14 cellular contexts compared by ENCODE assay signal in genomic region chrX:124347242-124347641, GRCh38. TPM values are rescaled to one million over a fixed set of nuclear protein-coding genes. Genes with fewer than 3 reads are reported as not detected.
A peak's percentile ranks its signal among the peaks of the same experiment; 100 is the strongest.
DNase-seq lines count a peak whose midpoint lies in the region; ATAC-seq and TF ChIP-seq lines count a peak whose summit lies in the region.
"Had no signal": no experiment of that assay in that cellular context is flagged by ENCODE, and none has a peak within 500 bp of the region (broad histone marks: within the 10 kb centered on the region; RNA-seq: fewer than 3 reads in every experiment).

No MANE protein-coding gene starts in this region.

- peak overlapping the region; percentile 89 to 97 (median 92) for H3K27ac Mint-ChIP-seq in immature natural killer cell
- peak overlapping the region; percentile 95 for H3K27ac Mint-ChIP-seq in stimulated activated naive CD8-positive, alpha-beta T cell treated with anti-CD3 and anti-CD28 coated beads, Interleukin-15, Interleukin-2, amounts not matched to agents 100 ng/mL and 50 ng/mL, for 24 hours

- H3K4me3 Mint-ChIP-seq in immature natural killer cell, result peak overlapping the region; percentile 89 to 98 (median 97)
- H3K4me3 Mint-ChIP-seq in stimulated activated naive CD8-positive, alpha-beta T cell treated with anti-CD3 and anti-CD28 coated beads, Interleukin-15, Interleukin-2, amounts not matched to agents 100 ng/mL and 50 ng/mL, for 24 hours, result peak overlapping the region; percentile 93

- peak; percentile 73 to 78 for ATAC-seq in activated CD4-positive, CD25-positive, alpha-beta regulatory T cell treated with anti-CD3 and anti-CD28 coated beads, Interleukin-2, amount 50 U/mL, for 24 hours
- ATAC-seq in mucosa of descending colon, result no peak
- ATAC-seq in HG03045 (IDR thresholded peaks at IDR 0.05; ENCODE audit: unreplicated experiment), result no peak
- ATAC-seq in HG02678 (IDR thresholded peaks at IDR 0.05; ENCODE audit: unreplicated experiment), result no peak

- H3K4me3 ChIP-seq in mucosa of descending colon, result no peak overlapping the region

- DNase-seq in activated CD4-positive, CD25-positive, alpha-beta regulatory T cell (lab: John Stamatoyannopoulos, UW), result no peak
- DNase-seq in activated T-cell treated with anti-CD3 and anti-CD28 coated beads, Interleukin-2, amount 50 U/mL, for 48 hours, result peak; percentile 41 to 46
- no peak for DNase-seq in immature natural killer cell
- DNase-seq in mucosa of descending colon, result no peak
- DNase-seq: GOT3, NCI-H1417, NCI-H524 treated with DMSO at 0.1 percent for 48 hours, trophoblast cell had no signal

- intact Hi-C loops in mucosa of descending colon (cut with DNase I, micrococcal nuclease), result no loop called here

- peaks cover 0 to 9% (median 4%) of the 10 kb centered on the region in 3 donors for H3K27me3 Mint-ChIP-seq in immature natural killer cell (ENCODE audit: low read depth in 3 of 3)
- H3K27me3 Mint-ChIP-seq in stimulated activated naive CD8-positive, alpha-beta T cell treated with anti-CD3 and anti-CD28 coated beads, Interleukin-15, Interleukin-2, amounts not matched to agents 100 ng/mL and 50 ng/mL, for 24 hours, result no peaks in the 10 kb centered on the region

- peaks cover 52 to 68% of the 10 kb centered on the region in 2 donors for H3K4me1 Mint-ChIP-seq in immature natural killer cell
- peaks cover 44% of the 10 kb centered on the region for H3K4me1 Mint-ChIP-seq in stimulated activated naive CD8-positive, alpha-beta T cell treated with anti-CD3 and anti-CD28 coated beads, Interleukin-15, Interleukin-2, amounts not matched to agents 100 ng/mL and 50 ng/mL, for 24 hours (ENCODE audit: low read depth)

- no peaks in the 10 kb centered on the region for H3K9me3 Mint-ChIP-seq in immature natural killer cell
- H3K9me3 Mint-ChIP-seq in stimulated activated naive CD8-positive, alpha-beta T cell treated with anti-CD3 and anti-CD28 coated beads, Interleukin-15, Interleukin-2, amounts not matched to agents 100 ng/mL and 50 ng/mL, for 24 hours, result no peaks in the 10 kb centered on the region

- no peaks in the 10 kb centered on the region for H3K9me3 ChIP-seq in mucosa of descending colon

- TF ChIP-seq CTCF in mucosa of descending colon (IDR thresholded peaks at IDR 0.05), result no peak

- H3K36me3 ChIP-seq in mucosa of descending colon (ENCODE audit: low read depth), result no peaks in the 10 kb centered on the region

- H3K36me3 Mint-ChIP-seq in immature natural killer cell, result no peaks in the 10 kb centered on the region
- H3K36me3 Mint-ChIP-seq in stimulated activated naive CD8-positive, alpha-beta T cell treated with anti-CD3 and anti-CD28 coated beads, Interleukin-15, Interleukin-2, amounts not matched to agents 100 ng/mL and 50 ng/mL, for 24 hours (ENCODE audit: low read depth), result no peaks in the 10 kb centered on the region

- no peaks in the 10 kb centered on the region for H3K4me1 ChIP-seq in mucosa of descending colon (ENCODE audit: low read depth)

RNA-seq across cellular contexts. Expression of gene SH2D1A, which starts 0.9 kb away (rescaled TPM):
- 100 to 1,000 TPM; 127 to 164 (median 136) TPM for polyA plus RNA-seq in immature natural killer cell
- total RNA-seq in mucosa of descending colon, result under 1 TPM; 0.32 to 0.75 (median 0.55) TPM
- total RNA-seq: A172 had no signal

RNA-seq across cellular contexts. Expression of gene TEX13D, which starts 14.8 kb away (rescaled TPM):
- polyA plus RNA-seq in immature natural killer cell, result not detected
- total RNA-seq in mucosa of descending colon, result not detected
- total RNA-seq: A172, mucosa of gallbladder had no signal

Comparison
In these comparisons a context has a peak if more than half of its experiments do, and no peak if none do; other contexts are left out.
1. ATAC-seq: peak in activated CD4-positive, CD25-positive, alpha-beta regulatory T cell treated with anti-CD3 and anti-CD28 coated beads, Interleukin-2, amount 50 U/mL, for 24 hours (2 of 2); none in mucosa of descending colon (single experiment), HG03045 (single experiment) and HG02678 (single experiment).
2. DNase-seq: peak in activated T-cell treated with anti-CD3 and anti-CD28 coated beads, Interleukin-2, amount 50 U/mL, for 48 hours (2 of 2); none in activated CD4-positive, CD25-positive, alpha-beta regulatory T cell (0 of 4), immature natural killer cell (0 of 3) and mucosa of descending colon (0 of 3).